18 cellular contexts compared by ENCODE assay signal in genomic region chr5:59136575-59136974, GRCh38.
A peak's percentile ranks its signal among the peaks of the same experiment; 100 is the strongest.
DNase-seq lines count a peak whose midpoint lies in the region; ATAC-seq, FAIRE-seq and TF ChIP-seq lines count a peak whose summit lies in the region.
"Had no signal": no experiment of that assay in that cellular context is flagged by ENCODE, and none has a peak within 500 bp of the region (broad histone marks: within the 10 kb centered on the region; RNA-seq: fewer than 3 reads in every experiment).

No MANE protein-coding gene starts in this region.

- 89% methylated on average over 1 of the region's 2 CpGs; no CpG with 5 or more reads in 1 of the 2 experiments for WGBS in H1 (ENCODE audit: extremely low coverage in 1 of 2, insufficient coverage in 1 of 2, insufficient read length in 1 of 2, insufficient replicate concordance in 2 of 2, low coverage in 1 of 2, low lambda C conversion rate in 2 of 2, missing lambda C conversion rate in 1 of 2), 2 experiments
- WGBS in psoas muscle, 3 donors: 23 to 41% (median 23%) methylated on average over 2 of the region's 2 CpGs

- no peak for TF ChIP-seq EP300 in H1 (IDR thresholded peaks at IDR 0.05; ENCODE audit: borderline replicate concordance in 1 of 2, low read depth in 2 of 2, low read length in 2 of 2)

- POLR2A ChIA-PET in H1 (lab: Charles Lee; ENCODE audit: partially characterized antibody): interaction anchor here (0.8 kb wide), 1 partner anchor 8 kb away, joined by 3 read pairs; no protein-coding TSS in a partner anchor
- POLR2A ChIA-PET in RWPE1 (lab: Yijun Ruan, JAX; ENCODE audit: low non-redundant PET): no interaction called here
- POLR2A ChIA-PET in WTC11 (lab: Charles Lee): no interaction called here

- H3K18ac ChIP-seq in H1 (ENCODE audit: extremely low read depth, low read length): no peak overlapping the region

- H3K9me3 ChIP-seq in H1 (ENCODE audit: insufficient read depth in 2 of 2, low read depth in 1 of 2, low read length in 1 of 2) (no peaks in the 10 kb centered on the region), psoas muscle (no peaks in the 10 kb centered on the region)
- H3K9me3 ChIP-seq: Caco-2 had no signal

- ATAC-seq in GM23338 (no peak), psoas muscle (no peak), WTC11 (no peak)

- TF ChIP-seq RAD21 in H1 (IDR thresholded peaks at IDR 0.05 in 1 of 2, conservative IDR thresholded peaks at IDR 0.05 in 1 of 2; ENCODE audit: low read depth in 2 of 2, low read length in 2 of 2): no peak

- no peak overlapping the region for H3K23ac ChIP-seq in H1 (ENCODE audit: insufficient read length)

- no peak overlapping the region for H3K27ac ChIP-seq in GM23338 (ENCODE audit: low read depth)
- H3K27ac ChIP-seq in H1 (ENCODE audit: low read depth, low read length): no peak overlapping the region
- peak overlapping the region; percentile 83 for H3K27ac ChIP-seq in psoas muscle
- H3K27ac ChIP-seq in RWPE1: no peak overlapping the region
- H3K27ac ChIP-seq: C4-2B, GM23248 had no signal

- no peak overlapping the region for H2BK20ac ChIP-seq in H1 (ENCODE audit: low read length)

- no peak overlapping the region for H4K91ac ChIP-seq in H1 (replicated peaks; ENCODE audit: insufficient read length, low read length)

- H2BK12ac ChIP-seq in H1 (ENCODE audit: low read depth, low read length): no peak overlapping the region; the same call in 1 of the 2 replicates

- H3K79me2 ChIP-seq in GM23338 (replicated peaks; ENCODE audit: insufficient read depth) (no peaks in the 10 kb centered on the region), H1 (ENCODE audit: control insufficient read depth in 1 of 2, insufficient read depth in 2 of 2, low read length in 2 of 2) (no peaks in the 10 kb centered on the region)

- H3K4me3 Mint-ChIP-seq in GM23338: no peak overlapping the region
- no peak overlapping the region for H3K4me3 Mint-ChIP-seq in chondrocyte (ENCODE audit: unreplicated experiment)
- no peak overlapping the region for H3K4me3 Mint-ChIP-seq in WTC11
- H3K4me3 Mint-ChIP-seq: CD4-positive, alpha-beta T cell; H9 had no signal

- DNase-seq in GM23338 (ENCODE audit: low spot score): no peak
- DNase-seq in H1 (ENCODE audit: low read depth in 1 of 2, low spot score in 2 of 2): no peak
- DNase-seq in psoas muscle: no peak
- no peak for DNase-seq in RWPE1 (ENCODE audit: low spot score)
- DNase-seq in chondrocyte (ENCODE audit: low spot score): no peak
- no peak for DNase-seq in activated naive CD4-positive, alpha-beta T cell (lab: John Stamatoyannopoulos, UW)
- DNase-seq in WTC11 (ENCODE audit: low spot score): no peak
- DNase-seq: AML-193; Caco-2; CD4-positive, alpha-beta T cell; GM23248; H9 had no signal

- H4K8ac ChIP-seq in H1 (ENCODE audit: extremely low read depth, insufficient read depth, low read length): no peak overlapping the region

- H3K4me1 ChIP-seq in GM23338 (ENCODE audit: insufficient read depth) (no peaks in the 10 kb centered on the region), H1 (replicated peaks in 1 of 4; ENCODE audit: control insufficient read depth in 3 of 4, insufficient read depth in 4 of 4, low read length in 3 of 4) (no peaks in the 10 kb centered on the region; a peak in 1 of 7 replicates), psoas muscle (peaks cover 65% of the 10 kb centered on the region)

- no peak overlapping the region for H3K4me3 ChIP-seq in GM23338
- H3K4me3 ChIP-seq in H1 (ENCODE audit: extremely low read depth in 1 of 4, insufficient read depth in 2 of 4, low read depth in 3 of 4, low read length in 4 of 4): no peak overlapping the region
- H3K4me3 ChIP-seq in psoas muscle: no peak overlapping the region
- H3K4me3 ChIP-seq: GM23248 had no signal

- intact Hi-C loops in psoas muscle (cut with DNase I): no loop called here

- H3F3A ChIP-seq in GM23338 (replicated peaks; ENCODE audit: low read depth): no peaks in the 10 kb centered on the region

- no peak overlapping the region for H3K14ac ChIP-seq in H1 (ENCODE audit: insufficient read length)

- H3K4ac ChIP-seq in H1 (replicated peaks; ENCODE audit: insufficient read length, low read depth, low read length): no peak overlapping the region

- H3K9ac ChIP-seq in H1 (replicated peaks in 1 of 4; ENCODE audit: extremely low read depth in 1 of 4, low read depth in 3 of 4, low read length in 3 of 4): no peak overlapping the region
- H3K9ac ChIP-seq: GM23248 had no signal

- H3K27ac Mint-ChIP-seq in GM23338: no peak overlapping the region
- no peak overlapping the region for H3K27ac Mint-ChIP-seq in chondrocyte (ENCODE audit: unreplicated experiment)
- no peak overlapping the region for H3K27ac Mint-ChIP-seq in WTC11
- H3K27ac Mint-ChIP-seq: CD4-positive, alpha-beta T cell; H9 had no signal

- CTCF ChIA-PET in H1 (lab: Charles Lee; ENCODE audit: partially characterized antibody) (interaction anchor here (1.6 to 2.1 kb wide), 2 partner anchors 38 to 246 kb away, joined by 5 to 12 read pairs; no protein-coding TSS in a partner anchor), RWPE1 (lab: Yijun Ruan, JAX) (no interaction called here), WTC11 (lab: Charles Lee) (no interaction called here)

- no peaks in the 10 kb centered on the region for H3K79me1 ChIP-seq in H1 (ENCODE audit: low read depth, low read length)

- H4K20me1 ChIP-seq in GM23338 (replicated peaks; ENCODE audit: insufficient read depth) (no peaks in the 10 kb centered on the region), H1 (replicated peaks in 1 of 2; ENCODE audit: control insufficient read depth in 1 of 2, insufficient read depth in 2 of 2, low read length in 2 of 2) (no peaks in the 10 kb centered on the region)

- H3K23me2 ChIP-seq in H1 (ENCODE audit: low read depth, low read length): no peaks in the 10 kb centered on the region

- no peak overlapping the region for H2BK5ac ChIP-seq in H1 (ENCODE audit: low read depth, low read length)

- no peak overlapping the region for H3K56ac ChIP-seq in H1 (replicated peaks; ENCODE audit: insufficient read length, low read depth, low read length)

- no peak for TF ChIP-seq CTCF in GM23338 (conservative IDR thresholded peaks at IDR 0.05; ENCODE audit: low read depth in 2 of 2)
- TF ChIP-seq CTCF in H1 (IDR thresholded peaks at IDR 0.05; ENCODE audit: control extremely low read depth in 1 of 3, insufficient read depth in 1 of 3, low read depth in 1 of 3, low read length in 3 of 3): no peak
- no peak for TF ChIP-seq CTCF in psoas muscle (IDR thresholded peaks at IDR 0.05)
- TF ChIP-seq CTCF in RWPE1 (conservative IDR thresholded peaks at IDR 0.05; ENCODE audit: low read depth): no peak
- no peak for TF ChIP-seq CTCF in chondrocyte (IDR thresholded peaks at IDR 0.05)
- TF ChIP-seq CTCF in WTC11 (IDR thresholded peaks at IDR 0.05): no peak

- H3K27me3 ChIP-seq in GM23338 (ENCODE audit: insufficient read depth) (no peaks in the 10 kb centered on the region), H1 (replicated peaks in 1 of 4; ENCODE audit: control insufficient read depth in 3 of 4, extremely low read depth in 1 of 4, insufficient read depth in 3 of 4, low read length in 3 of 4) (no peaks in the 10 kb centered on the region), psoas muscle (ENCODE audit: insufficient read depth in 3 of 3, low read length in 2 of 3) (no peaks in the 10 kb centered on the region)

- no peak overlapping the region for H3K4me2 ChIP-seq in GM23338
- no peak overlapping the region for H3K4me2 ChIP-seq in H1 (ENCODE audit: insufficient read depth in 1 of 2, low read depth in 2 of 2, low read length in 2 of 2)

- peaks cover 1% of the 10 kb centered on the region; the same call in 2 of the 3 replicates for H3K4me1 Mint-ChIP-seq in GM23338
- peaks cover 16% of the 10 kb centered on the region for H3K4me1 Mint-ChIP-seq in chondrocyte (ENCODE audit: low read depth)
- peaks cover under 1% of the 10 kb centered on the region; the same call in 1 of the 2 replicates for H3K4me1 Mint-ChIP-seq in WTC11

- peaks cover 3% of the 10 kb centered on the region for H3K9me2 ChIP-seq in GM23338 (ENCODE audit: insufficient read depth)

- no peak overlapping the region for H2BK15ac ChIP-seq in H1 (ENCODE audit: low read length)

- H3K27me3 Mint-ChIP-seq in GM23338 (ENCODE audit: insufficient read depth, low read depth, poor library complexity) (peaks cover 5% of the 10 kb centered on the region), chondrocyte (ENCODE audit: low read depth) (no peaks in the 10 kb centered on the region), WTC11 (ENCODE audit: low read depth) (no peaks in the 10 kb centered on the region)
- H3K27me3 Mint-ChIP-seq: CD4-positive, alpha-beta T cell had no signal

- H3K9me3 Mint-ChIP-seq in GM23338 (no peaks in the 10 kb centered on the region), chondrocyte (ENCODE audit: low read depth) (no peaks in the 10 kb centered on the region), WTC11 (no peaks in the 10 kb centered on the region)
- H3K9me3 Mint-ChIP-seq: CD4-positive, alpha-beta T cell; H9 had no signal

- no peak overlapping the region for H2AK5ac ChIP-seq in H1 (ENCODE audit: low read depth, low read length)

- H4K5ac ChIP-seq in H1 (ENCODE audit: insufficient read length, low read depth, low read length): no peak overlapping the region

- FAIRE-seq in H1 (lab: Jason Lieb, UNC): no peak
- FAIRE-seq: A204.1, D721Med, G401.6, GM12891, GM18507 had no signal

- no peak for TF ChIP-seq POLR2A in H1 (IDR thresholded peaks at IDR 0.05; ENCODE audit: control extremely low read depth in 1 of 2, low read depth in 2 of 2, low read length in 2 of 2)

- no peaks in the 10 kb centered on the region for H3K36me3 ChIP-seq in GM23338 (ENCODE audit: insufficient read depth)
- no peaks in the 10 kb centered on the region for H3K36me3 ChIP-seq in H1 (ENCODE audit: control insufficient read depth in 2 of 4, insufficient read depth in 4 of 4, low read length in 3 of 4)
- no peaks in the 10 kb centered on the region for H3K36me3 ChIP-seq in psoas muscle (ENCODE audit: insufficient read depth in 1 of 2, low read depth in 1 of 2)

- H2BK120ac ChIP-seq in H1 (replicated peaks; ENCODE audit: low read depth, low read length): no peak overlapping the region

- H2AFZ ChIP-seq in GM23338 (0 out of 2 replicates have a peak overlapping the region, but pooled peaks have one; percentile 63), H1 (ENCODE audit: low read length) (0 out of 2 replicates have a peak overlapping the region, but pooled peaks have one; percentile 68)
- H2AFZ ChIP-seq: GM23248 had no signal

- H3K36me3 Mint-ChIP-seq in GM23338 (ENCODE audit: low read depth): no peaks in the 10 kb centered on the region
- H3K36me3 Mint-ChIP-seq in chondrocyte (ENCODE audit: low read depth): no peaks in the 10 kb centered on the region
- no peaks in the 10 kb centered on the region for H3K36me3 Mint-ChIP-seq in WTC11

TF ChIP-seq in H1, 55 proteins besides CTCF, POLR2A, EP300 and RAD21 (continues in another document):
- no peak for TF ChIP-seq CREB1 (IDR thresholded peaks at IDR 0.05)
